Comparison of ENCODE assay signal across 2 cellular contexts in the genomic region with DNA sequence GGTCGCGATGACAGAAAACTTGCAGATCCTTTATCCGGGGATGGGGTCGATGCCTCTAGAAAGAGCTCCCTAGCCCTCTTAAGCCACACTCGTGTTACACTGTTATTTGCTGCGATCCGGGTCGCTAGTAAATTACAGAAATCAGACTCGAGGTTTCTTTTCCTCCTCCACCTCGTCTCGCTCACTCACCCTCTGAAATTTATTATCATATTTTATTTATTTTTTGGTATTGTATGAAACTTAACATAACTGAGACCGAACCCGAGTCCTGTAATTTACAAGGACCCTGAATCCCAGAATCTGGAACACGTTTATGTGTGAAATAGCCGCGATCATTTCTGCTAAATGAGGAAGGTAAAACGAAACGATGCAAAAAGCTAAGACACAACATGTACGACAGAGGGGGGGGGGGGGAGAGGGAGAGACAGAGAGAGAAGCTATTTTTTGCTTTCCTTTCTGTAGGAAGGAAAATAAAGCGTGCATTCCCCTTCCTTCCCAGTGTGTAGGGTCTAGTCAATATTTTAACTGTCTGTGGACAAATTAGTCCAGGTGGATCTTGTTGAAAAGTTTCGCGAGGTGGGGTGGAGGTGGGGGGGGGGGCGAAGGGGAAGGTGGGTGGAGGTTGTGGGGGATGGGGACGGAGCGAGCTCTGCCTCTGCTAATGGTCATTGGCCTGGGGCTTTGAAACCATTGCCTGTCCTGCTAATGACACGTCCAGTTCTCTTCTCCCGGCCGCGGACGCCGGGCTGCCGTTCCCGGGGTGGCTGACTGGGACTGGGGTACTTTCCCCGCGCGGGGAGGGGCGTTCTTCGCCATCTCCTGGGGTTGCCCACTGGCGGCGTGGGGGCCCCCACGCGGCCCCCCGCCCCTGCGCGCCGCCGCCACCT.
TF ChIP-seq lines count a peak whose summit lies in the region.

No MANE protein-coding gene starts in this region.

TF ChIP-seq in HCT116, 20 proteins besides CTCF, POLR2A, EP300 and RAD21:
- TF ChIP-seq POLR2AphosphoS5 (IDR thresholded peaks at IDR 0.05; ENCODE audit: low read depth, low read length) (peak; percentile 64), YY1 (IDR thresholded peaks at IDR 0.05; ENCODE audit: extremely low read depth, insufficient replicate concordance, low read depth, low read length) (peak; percentile 67), CEBPB (IDR thresholded peaks at IDR 0.05; ENCODE audit: low read depth) (no peak), TCF7L2 (IDR thresholded peaks at IDR 0.05; ENCODE audit: borderline replicate concordance, extremely low read depth, insufficient read depth, insufficient read length) (no peak), EZH2 (IDR thresholded peaks at IDR 0.05) (no peak), JUND (IDR thresholded peaks at IDR 0.05) (no peak), FOSL1 (IDR thresholded peaks at IDR 0.05; ENCODE audit: low read depth) (no peak), ATF3 (IDR thresholded peaks at IDR 0.05) (no peak), SP1 (IDR thresholded peaks at IDR 0.05; ENCODE audit: low read depth) (no peak), ZBTB33 (IDR thresholded peaks at IDR 0.05; ENCODE audit: extremely low read depth, insufficient replicate concordance, low read length) (no peak), EZH2phosphoT487 (IDR thresholded peaks at IDR 0.05; ENCODE audit: borderline replicate concordance) (no peak), EGR1 (IDR thresholded peaks at IDR 0.05; ENCODE audit: low read depth) (no peak), CBX3 (IDR thresholded peaks at IDR 0.05; ENCODE audit: low read depth) (no peak), ELF1 (IDR thresholded peaks at IDR 0.05; ENCODE audit: borderline replicate concordance, low read depth) (no peak)

TF ChIP-seq in SK-N-SH, 30 proteins besides CTCF, POLR2A, EP300 and RAD21:
- TF ChIP-seq ZBTB33 (IDR thresholded peaks at IDR 0.05; ENCODE audit: borderline replicate concordance, low read depth), result no peak
- no peak for TF ChIP-seq POLR2AphosphoS5 (IDR thresholded peaks at IDR 0.05; ENCODE audit: low read depth, low read length)
- TF ChIP-seq FOXM1 (IDR thresholded peaks at IDR 0.05; ENCODE audit: low read depth), result no peak
- TF ChIP-seq MXI1 (IDR thresholded peaks at IDR 0.05; ENCODE audit: low read depth, low read length), result peak; percentile 37
- peak; percentile 68 for TF ChIP-seq CHD2 (IDR thresholded peaks at IDR 0.05; ENCODE audit: low read length, partially characterized antibody)
TF ChIP-seq in SK-N-SH: peak in this region for 2.
